Comparison of ENCODE assay signal across 19 cellular contexts in the genomic region with DNA sequence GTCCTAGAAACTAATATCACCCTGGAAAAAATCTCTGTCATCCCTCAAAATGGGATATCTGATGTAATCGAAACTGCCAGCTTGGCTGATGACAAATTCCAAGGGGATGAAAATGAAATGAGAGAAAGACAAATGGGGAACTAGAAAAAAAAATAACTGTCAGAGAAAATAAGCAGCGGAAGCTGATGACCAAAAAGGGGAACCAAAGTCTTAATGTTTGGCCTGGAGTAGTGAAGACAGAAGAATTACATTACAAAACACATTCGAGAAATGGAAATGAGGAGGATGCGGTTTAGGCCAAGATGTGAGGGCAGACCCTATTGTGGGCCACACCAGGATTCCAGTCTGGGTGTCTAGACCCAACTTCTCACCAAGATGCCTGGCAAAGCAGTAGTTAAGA. TPM values are rescaled to one million over a fixed set of nuclear protein-coding genes. Genes with fewer than 3 reads are reported as not detected.
A peak's percentile ranks its signal among the peaks of the same experiment; 100 is the strongest.
DNase-seq lines count a peak whose midpoint lies in the region; ATAC-seq and TF ChIP-seq lines count a peak whose summit lies in the region.
"Had no signal": no experiment of that assay in that cellular context is flagged by ENCODE, and none has a peak within 500 bp of the region (broad histone marks: within the 10 kb centered on the region; RNA-seq: fewer than 3 reads in every experiment).

No MANE protein-coding gene starts in this region.

- no peak for TF ChIP-seq POLR2A in NB4 (IDR thresholded peaks at IDR 0.05; ENCODE audit: extremely low read depth, insufficient read length)

- TF ChIP-seq CTCF in NB4 (IDR thresholded peaks at IDR 0.05; ENCODE audit: low read depth, low read length): no peak
- TF ChIP-seq CTCF in chondrocyte (IDR thresholded peaks at IDR 0.05): no peak

- intact Hi-C loops in naive thymus-derived CD4-positive, alpha-beta T cell (cut with micrococcal nuclease): no loop called here

- H3K9me3 Mint-ChIP-seq in chondrocyte (ENCODE audit: low read depth): no peaks in the 10 kb centered on the region
- H3K9me3 Mint-ChIP-seq in naive thymus-derived CD4-positive, alpha-beta T cell: no peaks in the 10 kb centered on the region
- H3K9me3 Mint-ChIP-seq: activated naive CD4-positive, alpha-beta T cell treated with anti-CD3 and anti-CD28 coated beads, Interleukin-2, amount 50 U/mL, for 24 hours; T-helper 1 cell treated with Interleukin-12 subunit alpha and Interleukin-12 subunit beta and Interleukin-4 antibody, amounts not matched to agents 30 μg/mL and 1 μg/mL, for 36 hours had no signal

- H3K27me3 Mint-ChIP-seq in chondrocyte (ENCODE audit: low read depth): no peaks in the 10 kb centered on the region
- H3K27me3 Mint-ChIP-seq in naive thymus-derived CD4-positive, alpha-beta T cell: peaks cover 0 to 15% (median 8%) of the 10 kb centered on the region in 5 donors

- no peaks in the 10 kb centered on the region for H3K36me3 Mint-ChIP-seq in chondrocyte (ENCODE audit: low read depth)
- H3K36me3 Mint-ChIP-seq in naive thymus-derived CD4-positive, alpha-beta T cell: no peaks in the 10 kb centered on the region
- H3K36me3 Mint-ChIP-seq: activated naive CD4-positive, alpha-beta T cell treated with anti-CD3 and anti-CD28 coated beads, Interleukin-2, amount 50 U/mL, for 24 hours had no signal

- no peaks in the 10 kb centered on the region for H3K27me3 ChIP-seq in naive thymus-derived CD4-positive, alpha-beta T cell (ENCODE audit: control insufficient read depth in 2 of 2, insufficient read depth in 2 of 2, low read length in 2 of 2)
- H3K27me3 ChIP-seq in effector memory CD4-positive, alpha-beta T cell (replicated peaks; ENCODE audit: control insufficient read depth, insufficient read depth, low read length, poor library complexity, severe bottlenecking): no peaks in the 10 kb centered on the region
- H3K27me3 ChIP-seq: pancreas, tibial artery had no signal

- no peaks in the 10 kb centered on the region for H3K4me1 ChIP-seq in naive thymus-derived CD4-positive, alpha-beta T cell (ENCODE audit: control insufficient read depth in 2 of 2, insufficient read depth in 2 of 2, low read length in 2 of 2)
- no peaks in the 10 kb centered on the region for H3K4me1 ChIP-seq in effector memory CD4-positive, alpha-beta T cell (ENCODE audit: control insufficient read depth, insufficient read depth, low read length, poor library complexity, severe bottlenecking)

- H3K4me3 Mint-ChIP-seq in chondrocyte (ENCODE audit: unreplicated experiment): no peak overlapping the region
- no peak overlapping the region for H3K4me3 Mint-ChIP-seq in naive thymus-derived CD4-positive, alpha-beta T cell
- H3K4me3 Mint-ChIP-seq: activated CD8-positive, alpha-beta T cell treated with anti-CD3 and anti-CD28 coated beads, Interleukin-2, amount 10 ng/mL, durations not matched to agents 7 days and 5 days; activated naive CD4-positive, alpha-beta T cell treated with anti-CD3 and anti-CD28 coated beads, Interleukin-2, amount 50 U/mL, for 24 hours; T-helper 1 cell treated with Interleukin-12 subunit alpha and Interleukin-12 subunit beta and Interleukin-4 antibody, amounts not matched to agents 30 μg/mL and 1 μg/mL, for 36 hours had no signal

- CTCF ChIA-PET in naive thymus-derived CD4-positive, alpha-beta T cell (lab: Charles Lee): no interaction called here

- DNase-seq in CD1c-positive myeloid dendritic cell (ENCODE audit: extremely low spot score): peak; percentile 89
- peak; percentile 96 for DNase-seq in NB4 (ENCODE audit: low read depth)
- DNase-seq in chondrocyte (ENCODE audit: low spot score): no peak
- DNase-seq in naive thymus-derived CD4-positive, alpha-beta T cell: no peak
- no peak for DNase-seq in effector memory CD4-positive, alpha-beta T cell
- DNase-seq: activated CD8-positive, alpha-beta T cell treated with anti-CD3 and anti-CD28 coated beads, Interleukin-2, amount 10 ng/mL, durations not matched to agents 7 days and 5 days; DND-41; kidney; NCI-H1417; NCI-H526 treated with DMSO at 0.1 percent for 48 hours; pancreas; tibial artery had no signal

- ATAC-seq in naive thymus-derived CD4-positive, alpha-beta T cell: peak; percentile 58
- no peak for ATAC-seq in GM18520 (IDR thresholded peaks at IDR 0.05; ENCODE audit: unreplicated experiment)
- no peak for ATAC-seq in GM18502 (IDR thresholded peaks at IDR 0.05; ENCODE audit: poor library complexity, unreplicated experiment)
- ATAC-seq in GM21717 (IDR thresholded peaks at IDR 0.05; ENCODE audit: unreplicated experiment): no peak
- ATAC-seq: activated CD8-positive, alpha-beta T cell treated with anti-CD3 and anti-CD28 coated beads, Interleukin-2, amount 10 ng/mL, durations not matched to agents 7 days and 5 days had no signal

- POLR2A ChIA-PET in naive thymus-derived CD4-positive, alpha-beta T cell (lab: Charles Lee): no interaction called here

- H3K4me1 Mint-ChIP-seq in chondrocyte (ENCODE audit: low read depth): peaks cover 36% of the 10 kb centered on the region
- H3K4me1 Mint-ChIP-seq in naive thymus-derived CD4-positive, alpha-beta T cell: no peaks in the 10 kb centered on the region
- H3K4me1 Mint-ChIP-seq: activated naive CD4-positive, alpha-beta T cell treated with anti-CD3 and anti-CD28 coated beads, Interleukin-2, amount 50 U/mL, for 24 hours had no signal

- H3K27ac Mint-ChIP-seq in chondrocyte (ENCODE audit: unreplicated experiment): peak overlapping the region; percentile 66
- H3K27ac Mint-ChIP-seq in naive thymus-derived CD4-positive, alpha-beta T cell: no peak overlapping the region
- H3K27ac Mint-ChIP-seq: activated CD8-positive, alpha-beta T cell treated with anti-CD3 and anti-CD28 coated beads, Interleukin-2, amount 10 ng/mL, durations not matched to agents 7 days and 5 days; activated naive CD4-positive, alpha-beta T cell treated with anti-CD3 and anti-CD28 coated beads, Interleukin-2, amount 50 U/mL, for 24 hours; T-helper 1 cell treated with Interleukin-12 subunit alpha and Interleukin-12 subunit beta and Interleukin-4 antibody, amounts not matched to agents 30 μg/mL and 1 μg/mL, for 36 hours had no signal

- no peak overlapping the region for H3K27ac ChIP-seq in naive thymus-derived CD4-positive, alpha-beta T cell (ENCODE audit: low read depth, low read length)
- no peak overlapping the region for H3K27ac ChIP-seq in effector memory CD4-positive, alpha-beta T cell (ENCODE audit: insufficient read depth, low read length, poor library complexity, severe bottlenecking)
- H3K27ac ChIP-seq: tibial artery had no signal

- no peaks in the 10 kb centered on the region for H3K9me3 ChIP-seq in naive thymus-derived CD4-positive, alpha-beta T cell (ENCODE audit: control insufficient read depth in 2 of 3, low read length in 3 of 3)
- no peaks in the 10 kb centered on the region for H3K9me3 ChIP-seq in effector memory CD4-positive, alpha-beta T cell (ENCODE audit: control insufficient read depth, low read length)
- H3K9me3 ChIP-seq: pancreas, tibial artery had no signal

- no peak overlapping the region for H3K4me3 ChIP-seq in NB4 (ENCODE audit: low read depth, low read length)
- no peak overlapping the region for H3K4me3 ChIP-seq in naive thymus-derived CD4-positive, alpha-beta T cell (ENCODE audit: low read length)
- no peak overlapping the region for H3K4me3 ChIP-seq in effector memory CD4-positive, alpha-beta T cell (ENCODE audit: insufficient read depth, low read depth, low read length, poor library complexity, severe bottlenecking)
- H3K4me3 ChIP-seq: pancreas, tibial artery had no signal

- no peaks in the 10 kb centered on the region for H3K36me3 ChIP-seq in naive thymus-derived CD4-positive, alpha-beta T cell (ENCODE audit: control insufficient read depth in 2 of 3, insufficient read depth in 3 of 3, low read length in 3 of 3)
- H3K36me3 ChIP-seq in effector memory CD4-positive, alpha-beta T cell (ENCODE audit: control insufficient read depth, insufficient read depth, low read length): no peaks in the 10 kb centered on the region
- H3K36me3 ChIP-seq: pancreas, tibial artery had no signal

RNA-seq across cellular contexts. Expression of gene CCL2, which starts 12.5 kb away (rescaled TPM):
- total RNA-seq in chondrocyte: 15.4 to 42.1 TPM (median 36.6 TPM) in 3 replicates
- 10 to 100 TPM in 2 of 5 experiments, under 1 TPM in 1, not detected in 2; 0.31 to 13.6 (median 10.4) TPM for total RNA-seq in naive thymus-derived CD4-positive, alpha-beta T cell
- not detected for polyA plus RNA-seq in naive thymus-derived CD4-positive, alpha-beta T cell
- total RNA-seq: activated CD8-positive, alpha-beta T cell treated with anti-CD3 and anti-CD28 coated beads, Interleukin-2, amount 10 ng/mL, durations not matched to agents 7 days and 5 days had no signal

RNA-seq across cellular contexts. Expression of gene CCL7, which starts 27.5 kb away (rescaled TPM):
- not detected in 3 replicates for total RNA-seq in chondrocyte
- not detected for total RNA-seq in naive thymus-derived CD4-positive, alpha-beta T cell
- polyA plus RNA-seq in naive thymus-derived CD4-positive, alpha-beta T cell: not detected
- total RNA-seq: activated CD8-positive, alpha-beta T cell treated with anti-CD3 and anti-CD28 coated beads, Interleukin-2, amount 10 ng/mL, durations not matched to agents 7 days and 5 days; HT1080; kidney; pancreas had no signal
- polyA plus RNA-seq: pancreas had no signal

RNA-seq across cellular contexts. Expression of gene CCL11, which starts 43.0 kb away (rescaled TPM):
- not detected in 3 replicates for total RNA-seq in chondrocyte
- not detected for total RNA-seq in naive thymus-derived CD4-positive, alpha-beta T cell
- polyA plus RNA-seq in naive thymus-derived CD4-positive, alpha-beta T cell: not detected
- total RNA-seq: activated CD8-positive, alpha-beta T cell treated with anti-CD3 and anti-CD28 coated beads, Interleukin-2, amount 10 ng/mL, durations not matched to agents 7 days and 5 days; fibroblast of villous mesenchyme; HT1080; kidney had no signal

Comparison
In these comparisons a context has a peak if more than half of its experiments do, and no peak if none do; other contexts are left out.
1. DNase-seq: peak in CD1c-positive myeloid dendritic cell (single experiment) and NB4 (single experiment); none in chondrocyte (single experiment), naive thymus-derived CD4-positive, alpha-beta T cell (0 of 9) and effector memory CD4-positive, alpha-beta T cell (0 of 3).